ENCODE assay signal across 1 cellular context in the genomic region with DNA sequence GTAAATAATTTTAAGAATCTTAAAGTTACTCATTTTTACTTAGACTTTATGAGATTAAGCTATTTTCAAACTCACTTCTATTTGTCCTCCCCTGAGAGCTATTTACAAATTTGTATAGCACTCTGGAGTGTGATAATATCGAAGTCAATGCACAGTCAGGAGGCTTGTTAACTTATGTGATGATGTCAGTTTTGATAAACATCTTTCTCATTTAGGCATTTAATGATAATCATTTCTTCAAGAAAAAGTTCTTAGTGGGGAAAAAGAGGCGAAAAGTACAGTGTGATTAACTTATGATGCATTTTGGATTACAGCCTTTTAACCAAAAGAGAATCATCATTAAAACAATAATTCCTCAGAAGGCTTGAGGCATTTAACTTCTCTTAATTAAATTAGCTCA.
TF ChIP-seq lines count a peak whose summit lies in the region.

No MANE protein-coding gene starts in this region.

TF ChIP-seq in HEK293, 187 proteins besides CTCF, POLR2A, EP300 and RAD21 (continued from another document):
- no peak for TF ChIP-seq EGR2 (tag by site-specific recombination; IDR thresholded peaks at IDR 0.05; ENCODE audit: low read depth)
- no peak for TF ChIP-seq ZNF292 (tag by site-specific recombination; IDR thresholded peaks at IDR 0.05; ENCODE audit: borderline replicate concordance, low read depth)
- TF ChIP-seq TCF7L2 (IDR thresholded peaks at IDR 0.05; ENCODE audit: borderline replicate concordance, low read depth, low read length) = no peak
- no peak for TF ChIP-seq SP2 (tag by site-specific recombination; IDR thresholded peaks at IDR 0.05)
- TF ChIP-seq ZNF24 (tag by site-specific recombination; IDR thresholded peaks at IDR 0.05) = no peak
- TF ChIP-seq ZNF580 (tag by site-specific recombination; IDR thresholded peaks at IDR 0.05) = no peak
- TF ChIP-seq, protein P1, sequence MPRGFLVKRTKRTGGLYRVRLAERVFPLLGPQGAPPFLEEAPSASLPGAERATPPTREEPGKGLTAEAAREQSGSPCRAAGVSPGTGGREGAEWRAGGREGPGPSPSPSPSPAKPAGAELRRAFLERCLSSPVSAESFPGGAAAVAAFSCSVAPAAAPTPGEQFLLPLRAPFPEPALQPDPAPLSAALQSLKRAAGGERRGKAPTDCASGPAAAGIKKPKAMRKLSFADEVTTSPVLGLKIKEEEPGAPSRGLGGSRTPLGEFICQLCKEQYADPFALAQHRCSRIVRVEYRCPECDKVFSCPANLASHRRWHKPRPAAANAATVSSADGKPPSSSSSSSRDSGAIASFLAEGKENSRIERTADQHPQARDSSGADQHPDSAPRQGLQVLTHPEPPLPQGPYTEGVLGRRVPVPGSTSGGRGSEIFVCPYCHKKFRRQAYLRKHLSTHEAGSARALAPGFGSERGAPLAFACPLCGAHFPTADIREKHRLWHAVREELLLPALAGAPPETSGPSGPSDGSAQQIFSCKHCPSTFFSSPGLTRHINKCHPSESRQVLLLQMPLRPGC (tag by site-specific recombination; IDR thresholded peaks at IDR 0.05) = 0 out of 2 replicates have a peak, but pooled peaks have one; percentile 10
- TF ChIP-seq ZNF155 (tag by site-specific recombination; IDR thresholded peaks at IDR 0.05) = no peak
- TF ChIP-seq, protein P2, sequence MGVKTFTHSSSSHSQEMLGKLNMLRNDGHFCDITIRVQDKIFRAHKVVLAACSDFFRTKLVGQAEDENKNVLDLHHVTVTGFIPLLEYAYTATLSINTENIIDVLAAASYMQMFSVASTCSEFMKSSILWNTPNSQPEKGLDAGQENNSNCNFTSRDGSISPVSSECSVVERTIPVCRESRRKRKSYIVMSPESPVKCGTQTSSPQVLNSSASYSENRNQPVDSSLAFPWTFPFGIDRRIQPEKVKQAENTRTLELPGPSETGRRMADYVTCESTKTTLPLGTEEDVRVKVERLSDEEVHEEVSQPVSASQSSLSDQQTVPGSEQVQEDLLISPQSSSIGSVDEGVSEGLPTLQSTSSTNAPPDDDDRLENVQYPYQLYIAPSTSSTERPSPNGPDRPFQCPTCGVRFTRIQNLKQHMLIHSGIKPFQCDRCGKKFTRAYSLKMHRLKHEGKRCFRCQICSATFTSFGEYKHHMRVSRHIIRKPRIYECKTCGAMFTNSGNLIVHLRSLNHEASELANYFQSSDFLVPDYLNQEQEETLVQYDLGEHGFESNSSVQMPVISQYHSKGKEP (tag by site-specific recombination; IDR thresholded peaks at IDR 0.05) = peak; percentile 9; the same call in 1 of the 2 replicates
- TF ChIP-seq ZNF501 (tag by site-specific recombination; IDR thresholded peaks at IDR 0.05) = no peak
- no peak for TF ChIP-seq KLF7 (tag by site-specific recombination; IDR thresholded peaks at IDR 0.05; ENCODE audit: borderline replicate concordance)
- TF ChIP-seq ZNF623 (tag by site-specific recombination; IDR thresholded peaks at IDR 0.05) = no peak
- TF ChIP-seq GLI4 (tag by site-specific recombination; IDR thresholded peaks at IDR 0.05) = no peak
- no peak for TF ChIP-seq KLF16 (tag by site-specific recombination; IDR thresholded peaks at IDR 0.05)
- TF ChIP-seq PRDM6 (tag by site-specific recombination; IDR thresholded peaks at IDR 0.05) = peak; percentile 96
- no peak for TF ChIP-seq ZNF530 (tag by site-specific recombination; IDR thresholded peaks at IDR 0.05; ENCODE audit: low read depth)
- TF ChIP-seq GFI1B (tag by site-specific recombination; IDR thresholded peaks at IDR 0.05) = no peak
- TF ChIP-seq, protein P3, sequence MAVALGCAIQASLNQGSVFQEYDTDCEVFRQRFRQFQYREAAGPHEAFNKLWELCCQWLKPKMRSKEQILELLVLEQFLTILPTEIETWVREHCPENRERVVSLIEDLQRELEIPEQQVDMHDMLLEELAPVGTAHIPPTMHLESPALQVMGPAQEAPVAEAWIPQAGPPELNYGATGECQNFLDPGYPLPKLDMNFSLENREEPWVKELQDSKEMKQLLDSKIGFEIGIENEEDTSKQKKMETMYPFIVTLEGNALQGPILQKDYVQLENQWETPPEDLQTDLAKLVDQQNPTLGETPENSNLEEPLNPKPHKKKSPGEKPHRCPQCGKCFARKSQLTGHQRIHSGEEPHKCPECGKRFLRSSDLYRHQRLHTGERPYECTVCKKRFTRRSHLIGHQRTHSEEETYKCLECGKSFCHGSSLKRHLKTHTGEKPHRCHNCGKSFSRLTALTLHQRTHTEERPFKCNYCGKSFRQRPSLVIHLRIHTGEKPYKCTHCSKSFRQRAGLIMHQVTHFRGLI (tag by site-specific recombination; IDR thresholded peaks at IDR 0.05) = no peak
- TF ChIP-seq, protein P4, sequence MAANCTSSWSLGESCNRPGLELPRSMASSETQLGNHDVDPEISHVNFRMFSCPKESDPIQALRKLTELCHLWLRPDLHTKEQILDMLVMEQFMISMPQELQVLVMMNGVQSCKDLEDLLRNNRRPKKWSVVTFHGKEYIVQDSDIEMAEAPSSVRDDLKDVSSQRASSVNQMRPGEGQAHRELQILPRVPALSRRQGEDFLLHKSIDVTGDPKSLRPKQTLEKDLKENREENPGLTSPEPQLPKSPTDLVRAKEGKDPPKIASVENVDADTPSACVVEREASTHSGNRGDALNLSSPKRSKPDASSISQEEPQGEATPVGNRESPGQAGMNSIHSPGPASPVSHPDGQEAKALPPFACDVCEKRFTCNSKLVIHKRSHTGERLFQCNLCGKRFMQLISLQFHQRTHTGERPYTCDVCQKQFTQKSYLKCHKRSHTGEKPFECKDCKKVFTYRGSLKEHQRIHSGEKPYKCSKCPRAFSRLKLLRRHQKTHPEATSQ (tag by site-specific recombination; IDR thresholded peaks at IDR 0.05) = no peak
- no peak for TF ChIP-seq ZNF239 (tag by site-specific recombination; IDR thresholded peaks at IDR 0.05)
- TF ChIP-seq ZNF600 (tag by site-specific recombination; IDR thresholded peaks at IDR 0.05) = no peak; the same call in 1 of the 2 replicates
- TF ChIP-seq, protein P5, sequence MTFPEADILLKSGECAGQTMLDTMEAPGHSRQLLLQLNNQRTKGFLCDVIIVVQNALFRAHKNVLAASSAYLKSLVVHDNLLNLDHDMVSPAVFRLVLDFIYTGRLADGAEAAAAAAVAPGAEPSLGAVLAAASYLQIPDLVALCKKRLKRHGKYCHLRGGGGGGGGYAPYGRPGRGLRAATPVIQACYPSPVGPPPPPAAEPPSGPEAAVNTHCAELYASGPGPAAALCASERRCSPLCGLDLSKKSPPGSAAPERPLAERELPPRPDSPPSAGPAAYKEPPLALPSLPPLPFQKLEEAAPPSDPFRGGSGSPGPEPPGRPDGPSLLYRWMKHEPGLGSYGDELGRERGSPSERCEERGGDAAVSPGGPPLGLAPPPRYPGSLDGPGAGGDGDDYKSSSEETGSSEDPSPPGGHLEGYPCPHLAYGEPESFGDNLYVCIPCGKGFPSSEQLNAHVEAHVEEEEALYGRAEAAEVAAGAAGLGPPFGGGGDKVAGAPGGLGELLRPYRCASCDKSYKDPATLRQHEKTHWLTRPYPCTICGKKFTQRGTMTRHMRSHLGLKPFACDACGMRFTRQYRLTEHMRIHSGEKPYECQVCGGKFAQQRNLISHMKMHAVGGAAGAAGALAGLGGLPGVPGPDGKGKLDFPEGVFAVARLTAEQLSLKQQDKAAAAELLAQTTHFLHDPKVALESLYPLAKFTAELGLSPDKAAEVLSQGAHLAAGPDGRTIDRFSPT (tag by site-specific recombination; IDR thresholded peaks at IDR 0.05) = 0 out of 2 replicates have a peak, but pooled peaks have one; percentile 38
- peak; percentile 62 for TF ChIP-seq ZNF843 (tag by site-specific recombination; IDR thresholded peaks at IDR 0.05)
- TF ChIP-seq ZNF658 (tag by site-specific recombination; IDR thresholded peaks at IDR 0.05) = no peak
- no peak for TF ChIP-seq ZNF133 (tag by site-specific recombination; IDR thresholded peaks at IDR 0.05)
- TF ChIP-seq, protein P6, sequence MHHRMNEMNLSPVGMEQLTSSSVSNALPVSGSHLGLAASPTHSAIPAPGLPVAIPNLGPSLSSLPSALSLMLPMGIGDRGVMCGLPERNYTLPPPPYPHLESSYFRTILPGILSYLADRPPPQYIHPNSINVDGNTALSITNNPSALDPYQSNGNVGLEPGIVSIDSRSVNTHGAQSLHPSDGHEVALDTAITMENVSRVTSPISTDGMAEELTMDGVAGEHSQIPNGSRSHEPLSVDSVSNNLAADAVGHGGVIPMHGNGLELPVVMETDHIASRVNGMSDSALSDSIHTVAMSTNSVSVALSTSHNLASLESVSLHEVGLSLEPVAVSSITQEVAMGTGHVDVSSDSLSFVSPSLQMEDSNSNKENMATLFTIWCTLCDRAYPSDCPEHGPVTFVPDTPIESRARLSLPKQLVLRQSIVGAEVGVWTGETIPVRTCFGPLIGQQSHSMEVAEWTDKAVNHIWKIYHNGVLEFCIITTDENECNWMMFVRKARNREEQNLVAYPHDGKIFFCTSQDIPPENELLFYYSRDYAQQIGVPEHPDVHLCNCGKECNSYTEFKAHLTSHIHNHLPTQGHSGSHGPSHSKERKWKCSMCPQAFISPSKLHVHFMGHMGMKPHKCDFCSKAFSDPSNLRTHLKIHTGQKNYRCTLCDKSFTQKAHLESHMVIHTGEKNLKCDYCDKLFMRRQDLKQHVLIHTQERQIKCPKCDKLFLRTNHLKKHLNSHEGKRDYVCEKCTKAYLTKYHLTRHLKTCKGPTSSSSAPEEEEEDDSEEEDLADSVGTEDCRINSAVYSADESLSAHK (tag by site-specific recombination; IDR thresholded peaks at IDR 0.05) = peak; percentile 57
- peak; percentile 68 for TF ChIP-seq SP7 (tag by site-specific recombination; IDR thresholded peaks at IDR 0.05)
- TF ChIP-seq ZNF610 (tag by site-specific recombination; IDR thresholded peaks at IDR 0.05; ENCODE audit: borderline replicate concordance) = no peak
- TF ChIP-seq HOXA7 (CRISPR knock-in tag; IDR thresholded peaks at IDR 0.05; ENCODE audit: borderline replicate concordance) = no peak
- no peak for TF ChIP-seq ZIC2 (tag by site-specific recombination; IDR thresholded peaks at IDR 0.05)
- TF ChIP-seq ZNF692 (tag by site-specific recombination; IDR thresholded peaks at IDR 0.05) = no peak
- peak; percentile 45; the same call in 1 of the 2 replicates for TF ChIP-seq ZEB2 (tag by site-specific recombination; IDR thresholded peaks at IDR 0.05)
- TF ChIP-seq GLIS1 (tag by site-specific recombination; IDR thresholded peaks at IDR 0.05) = peak; percentile 17; the same call in 1 of the 2 replicates
- TF ChIP-seq ZNF174 (tag by site-specific recombination; IDR thresholded peaks at IDR 0.05) = no peak
- TF ChIP-seq ZNF157 (tag by site-specific recombination; IDR thresholded peaks at IDR 0.05) = no peak
- TF ChIP-seq ATF2 (tag by site-specific recombination; IDR thresholded peaks at IDR 0.05; ENCODE audit: low read depth) = peak; percentile 55; the same call in 1 of the 2 replicates
- TF ChIP-seq ZNF664 (tag by site-specific recombination; IDR thresholded peaks at IDR 0.05) = peak; percentile 65
- TF ChIP-seq OSR2 (tag by site-specific recombination; IDR thresholded peaks at IDR 0.05) = peak; percentile 68
- TF ChIP-seq ZBTB17 (tag by site-specific recombination; IDR thresholded peaks at IDR 0.05) = peak; percentile 19; the same call in 1 of the 2 replicates
